In the genomic region with DNA sequence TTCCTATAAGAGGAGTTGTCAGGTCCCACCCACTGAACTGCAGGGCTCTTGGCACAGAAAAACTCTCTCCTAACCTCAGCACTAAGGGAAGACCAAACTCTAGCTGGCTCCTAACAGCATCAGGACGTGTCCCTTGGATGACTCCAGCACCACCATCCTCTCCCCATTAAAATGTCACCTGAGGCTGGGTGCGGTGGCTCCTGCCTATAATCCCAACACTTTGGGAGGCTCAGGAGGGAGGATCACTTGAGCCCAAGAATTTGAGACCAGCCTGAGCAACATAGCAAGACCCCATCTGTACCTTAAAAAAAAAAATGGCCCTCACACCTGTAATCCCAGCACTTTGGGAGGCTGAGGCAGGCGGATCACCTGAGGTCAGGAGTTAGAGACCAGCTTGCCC, we compare ENCODE assay signal across 8 cellular contexts.
"Had no signal": no experiment of that assay in that cellular context is flagged by ENCODE, and none has a peak within 500 bp of the region (broad histone marks: within the 10 kb centered on the region; RNA-seq: fewer than 3 reads in every experiment).

No MANE protein-coding gene starts in this region.

- ATAC-seq: GM23338, HCT116 had no signal

- H3K27ac Mint-ChIP-seq: GM23338, H9, HFFc6 had no signal

- H3K9me3 Mint-ChIP-seq: GM23338, HFFc6 had no signal

- H3K4me3 Mint-ChIP-seq: GM23338, H9, HFFc6 had no signal

- DNase-seq: GM23248, GOT3, H7, H9, HCEC 1CT, HFFc6 had no signal
